In the genomic region with DNA sequence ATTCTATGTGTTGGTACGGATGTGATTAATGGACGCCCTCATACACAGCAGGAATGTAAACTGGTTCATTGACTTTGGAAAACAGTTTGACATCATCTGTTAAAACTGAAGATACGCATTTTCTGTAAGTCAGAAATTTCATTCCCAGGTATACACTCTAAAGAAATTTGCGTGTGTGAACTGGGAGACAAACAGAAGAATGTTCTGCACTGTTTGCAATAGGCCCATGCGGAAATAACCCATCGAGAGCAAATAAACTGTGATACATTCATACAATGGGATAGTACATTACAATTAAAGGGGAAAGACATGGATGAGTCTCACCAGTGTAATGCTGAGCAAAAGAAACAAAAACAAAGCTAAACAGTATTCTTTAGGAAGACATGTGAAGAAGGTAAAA, we compare ENCODE assay signal across 15 cellular contexts. TPM values are rescaled to one million over a fixed set of nuclear protein-coding genes. Genes with fewer than 3 reads are reported as not detected.
DNase-seq lines count a peak whose midpoint lies in the region; ATAC-seq, FAIRE-seq and TF ChIP-seq lines count a peak whose summit lies in the region.
"Had no signal": no experiment of that assay in that cellular context is flagged by ENCODE, and none has a peak within 500 bp of the region (broad histone marks: within the 10 kb centered on the region; RNA-seq: fewer than 3 reads in every experiment).

No MANE protein-coding gene starts in this region.

- CTCF ChIA-PET in A549 (lab: Yijun Ruan, JAX) = interaction anchor here (1.0 to 3.1 kb wide), 5 partner anchors 18 to 324 kb away, joined by 3 to 19 read pairs (median 6); partner anchors contain the start of genes DTL and INTS7

- no peak for TF ChIP-seq RAD21 in A549 (conservative IDR thresholded peaks at IDR 0.05 in 1 of 2, IDR thresholded peaks at IDR 0.05 in 1 of 2)

- peak; percentile 70 for FAIRE-seq in A549 (lab: Jason Lieb, UNC)
- FAIRE-seq in HTR-8/SVneo (lab: Jason Lieb, UNC) = peak; percentile 13

- H3K9me3 Mint-ChIP-seq in nephron progenitor cell = no peaks in the 10 kb centered on the region
- H3K9me3 Mint-ChIP-seq: CD8-positive, alpha-beta memory T cell; GM23338 had no signal

- no peak for TF ChIP-seq CTCF in A549 (IDR thresholded peaks at IDR 0.05)
- no peak for TF ChIP-seq CTCF in VCaP (conservative IDR thresholded peaks at IDR 0.05)
- TF ChIP-seq CTCF in nephron progenitor cell (IDR thresholded peaks at IDR 0.05) = no peak
- TF ChIP-seq CTCF in GM13977 (IDR thresholded peaks at IDR 0.05; ENCODE audit: extremely low read depth, insufficient read depth, missing control alignments) = no peak

- in situ Hi-C loops in GM13977 (cut with MboI; ENCODE audit: low pct_unique_long_range_greater_than_20kb, low sequenced_read_pairs, unreplicated experiment) = no loop called here

- TF ChIP-seq POLR2A in A549 (IDR thresholded peaks at IDR 0.05; ENCODE audit: low read length) = no peak

- no peak overlapping the region for H3K4me3 ChIP-seq in A549
- H3K4me3 ChIP-seq: BLaER1, GM23338 had no signal

- 70% methylated on average over 6 of the region's 6 CpGs for WGBS in A549 (ENCODE audit: missing lambda C conversion rate)

- no peaks in the 10 kb centered on the region for H3K27me3 Mint-ChIP-seq in nephron progenitor cell (ENCODE audit: low read depth, poor library complexity)
- H3K27me3 Mint-ChIP-seq: CD8-positive, alpha-beta memory T cell had no signal

- peak in 1 of 2 experiments; percentile 71; a peak in 3 of 6 replicates for ATAC-seq in A549
- ATAC-seq: GM23338 had no signal

- H3K27ac Mint-ChIP-seq in nephron progenitor cell = peak overlapping the region; percentile 1
- H3K27ac Mint-ChIP-seq: CD8-positive, alpha-beta memory T cell; GM23338 had no signal

- no peaks in the 10 kb centered on the region for H3K4me1 Mint-ChIP-seq in nephron progenitor cell

- no peak overlapping the region for H3K4me2 ChIP-seq in A549
- H3K4me2 ChIP-seq: BLaER1, GM23338 had no signal

- TF ChIP-seq EP300 in A549 (IDR thresholded peaks at IDR 0.05) = no peak

- no peaks in the 10 kb centered on the region for H3K9me3 ChIP-seq in A549
- H3K9me3 ChIP-seq: BLaER1 had no signal

- POLR2A ChIA-PET in A549 (lab: Yijun Ruan, JAX) = no interaction called here

- H3K4me1 ChIP-seq in A549 = no peaks in the 10 kb centered on the region
- H3K4me1 ChIP-seq: BLaER1 had no signal

- H3K36me3 Mint-ChIP-seq in nephron progenitor cell (ENCODE audit: low read depth) = peaks cover 57% of the 10 kb centered on the region

- H3K27ac ChIP-seq in A549 = no peak overlapping the region
- H3K27ac ChIP-seq in VCaP = peak overlapping the region; percentile 64
- H3K27ac ChIP-seq: 22Rv1, BLaER1 had no signal

- peak in 1 of 2 experiments; percentile 23 for DNase-seq in A549 (ENCODE audit: low read depth in 1 of 2, low spot score in 1 of 2)
- DNase-seq in HTR-8/SVneo (ENCODE audit: insufficient read length, low spot score) = no peak
- no peak for DNase-seq in nephron progenitor cell
- DNase-seq in midbrain (lab: John Stamatoyannopoulos, UW) = no peak
- no peak for DNase-seq in stimulated activated CD4-positive, alpha-beta T cell treated with anti-CD3 and anti-CD28 coated beads, Interleukin-4, amount 100 ng/mL, for 4 hours
- no peak for DNase-seq in GM19238 (ENCODE audit: insufficient read length, low spot score)
- no peak for DNase-seq in GM13977 (ENCODE audit: low spot score)
- DNase-seq: AML-193; CD8-positive, alpha-beta memory T cell; DMS 273 treated with DMSO at 0.1 percent for 48 hours; H7 had no signal

- no peak overlapping the region for H3K4me3 Mint-ChIP-seq in nephron progenitor cell
- H3K4me3 Mint-ChIP-seq: CD8-positive, alpha-beta memory T cell; GM23338 had no signal

TF ChIP-seq in A549, 52 proteins besides CTCF, POLR2A, EP300 and RAD21:
- TF ChIP-seq EHMT2 (IDR thresholded peaks at IDR 0.05; ENCODE audit: low read depth) (peak; percentile 43; the same call in 1 of the 2 replicates), BCL3 (IDR thresholded peaks at IDR 0.05) (no peak)

RNA-seq across cellular contexts. Expression of gene INTS7, which starts 30.5 kb away (rescaled TPM):
- polyA plus RNA-seq in A549 (2011; rRNA removed) (47.2 and 61.8 TPM in 2 replicates), A549 (2017; fragmentation: RNase III; extraction: RNeasy Plus Mini Kit Qiagen cat#74134 plus additional on column Dnase treatment) (21.5 to 23.3 TPM (median 22.0 TPM) in 3 replicates)
- 13.3 and 17.1 TPM in 2 replicates for polyA plus RNA-seq in A549 (2012; cell fraction: cytosol; rRNA removed)
- polyA plus RNA-seq in A549 (2012; cell fraction: nucleus; rRNA removed) = 9.0 and 9.9 TPM in 2 replicates
- polyA minus RNA-seq in A549 (2011; rRNA and poly(A)+ RNA removed) = 104 and 105 TPM in 2 replicates

RNA-seq across cellular contexts. Expression of gene DTL, which starts 30.7 kb away (rescaled TPM):
- polyA plus RNA-seq in A549 (2011; rRNA removed) = 28.5 and 30.2 TPM in 2 replicates
- 17.7 and 27.4 TPM in 2 replicates for polyA plus RNA-seq in A549 (2012; cell fraction: cytosol; rRNA removed)
- 20.6 and 27.2 TPM in 2 replicates for polyA plus RNA-seq in A549 (2012; cell fraction: nucleus; rRNA removed)
- 22.0 to 25.1 TPM (median 22.3 TPM) in 3 replicates for polyA plus RNA-seq in A549 (2017; fragmentation: RNase III; extraction: RNeasy Plus Mini Kit Qiagen cat#74134 plus additional on column Dnase treatment)
- polyA minus RNA-seq in A549 (2011; rRNA and poly(A)+ RNA removed) = 21.5 and 31.1 TPM in 2 replicates
